ENCODE assay signal across 22 cellular contexts in the genomic region with DNA sequence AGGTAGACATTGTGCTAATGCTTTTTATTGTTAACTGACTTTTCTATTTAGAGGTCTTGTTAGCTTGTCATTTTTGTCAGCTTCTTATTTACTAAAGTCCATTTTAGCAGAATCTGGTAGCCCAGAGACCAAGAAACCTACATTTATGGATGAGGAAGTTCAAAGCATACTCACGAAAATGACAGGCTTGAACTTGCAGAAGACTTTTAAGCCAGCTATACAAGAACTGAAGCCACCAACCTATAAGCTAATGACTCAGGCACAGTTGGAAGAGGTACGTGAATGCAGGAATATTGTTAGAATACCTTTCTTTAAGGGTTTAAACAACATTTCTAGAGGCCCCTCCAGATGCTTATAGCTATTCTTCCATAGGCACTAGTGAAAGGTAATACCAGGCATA. TPM values are rescaled to one million over a fixed set of nuclear protein-coding genes. Genes with fewer than 3 reads are reported as not detected.
A peak's percentile ranks its signal among the peaks of the same experiment; 100 is the strongest.
DNase-seq lines count a peak whose midpoint lies in the region; ATAC-seq and TF ChIP-seq lines count a peak whose summit lies in the region.
"Had no signal": no experiment of that assay in that cellular context is flagged by ENCODE, and none has a peak within 500 bp of the region (broad histone marks: within the 10 kb centered on the region; RNA-seq: fewer than 3 reads in every experiment).

No MANE protein-coding gene starts in this region.

- peaks cover 46% of the 10 kb centered on the region for H3K79me2 ChIP-seq in mammary epithelial cell (ENCODE audit: insufficient read depth, low read length)

- ATAC-seq in foreskin keratinocyte (no peak), GM21381 (IDR thresholded peaks at IDR 0.05; ENCODE audit: unreplicated experiment) (no peak)
- ATAC-seq: A549 had no signal

- TF ChIP-seq POLR2A in breast epithelium (IDR thresholded peaks at IDR 0.05): no peak

- no TSS peak for BruUV-seq in mammary epithelial cell (replicated peaks; lab: Mats Ljungman, UMichigan)

- no peaks in the 10 kb centered on the region for H3K27me3 ChIP-seq in mammary epithelial cell (ENCODE audit: insufficient read depth, low read length)
- no peaks in the 10 kb centered on the region for H3K27me3 ChIP-seq in breast epithelium
- no peaks in the 10 kb centered on the region for H3K27me3 ChIP-seq in foreskin keratinocyte
- H3K27me3 ChIP-seq: BE2C; BLaER1 treated with 17β-estradiol and CSF1 and Interleukin-3, amounts not matched to agents 10 nM and 100 nM had no signal

- TF ChIP-seq CTCF in mammary epithelial cell (conservative IDR thresholded peaks at IDR 0.05 in 1 of 2, IDR thresholded peaks at IDR 0.05 in 1 of 2; ENCODE audit: extremely low read depth in 1 of 2, insufficient read depth in 1 of 2, low read depth in 1 of 2, low read length in 2 of 2): no peak
- no peak for TF ChIP-seq CTCF in breast epithelium (IDR thresholded peaks at IDR 0.05)
- no peak for TF ChIP-seq CTCF in epithelial cell of esophagus (IDR thresholded peaks at IDR 0.05; ENCODE audit: insufficient read depth, low read depth, low read length, missing control alignments)
- no peak for TF ChIP-seq CTCF in foreskin keratinocyte (conservative IDR thresholded peaks at IDR 0.05)
- no peak for TF ChIP-seq CTCF in nephron progenitor cell (IDR thresholded peaks at IDR 0.05)

- no peak overlapping the region for H3K4me3 Mint-ChIP-seq in nephron progenitor cell
- H3K4me3 Mint-ChIP-seq: CD14-positive monocyte had no signal

- WGBS in mammary epithelial cell (ENCODE audit: low coverage, missing lambda C conversion rate): 57% methylated on average over 2 of the region's 2 CpGs

- peaks cover 9% of the 10 kb centered on the region for H3K9me3 Mint-ChIP-seq in nephron progenitor cell

- H3K4me1 ChIP-seq in mammary epithelial cell (ENCODE audit: insufficient read depth, low read length) (peaks cover 15% of the 10 kb centered on the region), breast epithelium (peaks cover 0 to 15% of the 10 kb centered on the region in 2 donors), foreskin keratinocyte (peaks cover 10% of the 10 kb centered on the region)
- H3K4me1 ChIP-seq: BE2C had no signal

- CTCF ChIA-PET in mammary epithelial cell (lab: Charles Lee; ENCODE audit: low non-redundant PET): no interaction called here

- no peak overlapping the region for H3K27ac Mint-ChIP-seq in nephron progenitor cell
- H3K27ac Mint-ChIP-seq: CD14-positive monocyte; CD4-positive, alpha-beta T cell had no signal

- H3K4me3 ChIP-seq in mammary epithelial cell (replicated peaks in 1 of 3; ENCODE audit: insufficient read depth in 1 of 3, low read depth in 2 of 3, low read length in 3 of 3) (no peak overlapping the region), breast epithelium (no peak overlapping the region), epithelial cell of esophagus (ENCODE audit: low read length) (no peak overlapping the region)
- H3K4me3 ChIP-seq: A549; BLaER1 treated with 17β-estradiol and CSF1 and Interleukin-3, amounts not matched to agents 10 nM and 100 nM; GM23248 had no signal

- H2AFZ ChIP-seq in mammary epithelial cell (ENCODE audit: low read depth, low read length): no peak overlapping the region
- H2AFZ ChIP-seq: GM23248 had no signal

- H3K4me1 Mint-ChIP-seq in nephron progenitor cell: peaks cover 5% of the 10 kb centered on the region

- H3K36me3 ChIP-seq in mammary epithelial cell (ENCODE audit: insufficient read depth, low read length) (peaks cover 35% of the 10 kb centered on the region), breast epithelium (no peaks in the 10 kb centered on the region)

- in situ Hi-C loops in mammary epithelial cell (cut with MboI; ENCODE audit: low sequenced_read_pairs in 2 of 2): no loop called here

- no peak overlapping the region for H3K4me2 ChIP-seq in mammary epithelial cell (ENCODE audit: insufficient read depth, low read depth, low read length)
- H3K4me2 ChIP-seq: A549 had no signal

- DNase-seq in mammary epithelial cell (peak; percentile 5), breast epithelium (ENCODE audit: low spot score in 2 of 2) (no peak), epithelial cell of esophagus (ENCODE audit: low read depth) (peak; percentile 68), foreskin keratinocyte (peak; percentile 7 to 30), nephron progenitor cell (no peak)
- no peak for DNase-seq in stimulated activated CD4-positive, alpha-beta T cell treated with anti-CD3 and anti-CD28 coated beads, Interleukin-12 subunit alpha, Interleukin-12 subunit beta, amount 100 ng/mL, for 4 hours
- DNase-seq: 8988T; ACHN; AML-193; BE2C; CD4-positive, alpha-beta T cell; CD8-positive, alpha-beta memory T cell; DMS 273 treated with DMSO at 0.1 percent for 48 hours; DMS79 treated with DMSO at 0.1 percent for 48 hours; GF-D8; GM23248; H7; HCEC 1CT had no signal

- H3K27ac ChIP-seq in mammary epithelial cell (ENCODE audit: insufficient read depth, low read depth, low read length): no peak overlapping the region
- H3K27ac ChIP-seq in breast epithelium: no peak overlapping the region
- H3K27ac ChIP-seq in foreskin keratinocyte: no peak overlapping the region
- H3K27ac ChIP-seq: A549; BLaER1 treated with 17β-estradiol and CSF1 and Interleukin-3, amounts not matched to agents 10 nM and 100 nM; GM23248 had no signal

- no peaks in the 10 kb centered on the region for H3K9me3 ChIP-seq in mammary epithelial cell (replicated peaks; ENCODE audit: insufficient read depth, low read length)
- H3K9me3 ChIP-seq in breast epithelium: no peaks in the 10 kb centered on the region
- H3K9me3 ChIP-seq: A549, BE2C had no signal

- peaks cover 13% of the 10 kb centered on the region for H3K27me3 Mint-ChIP-seq in nephron progenitor cell (ENCODE audit: low read depth, poor library complexity)
- H3K27me3 Mint-ChIP-seq: CD4-positive, alpha-beta T cell; CD8-positive, alpha-beta memory T cell had no signal

- dilution Hi-C loops in mammary epithelial cell (cut with HindIII; ENCODE audit: low sequenced_read_pairs): no loop called here

- intact Hi-C loops in mammary epithelial cell (cut with micrococcal nuclease): no loop called here
- intact Hi-C loops in breast epithelium (cut with DNase I; ENCODE audit: low total_unique reads): no loop called here

- H3K36me3 Mint-ChIP-seq in nephron progenitor cell (ENCODE audit: low read depth): peaks cover 32% of the 10 kb centered on the region

- no peak overlapping the region for H3K9ac ChIP-seq in mammary epithelial cell (ENCODE audit: insufficient read depth, low read length)
- H3K9ac ChIP-seq: BLaER1 treated with 17β-estradiol and CSF1 and Interleukin-3, amounts not matched to agents 10 nM and 100 nM; GM23248 had no signal

- H4K20me1 ChIP-seq in mammary epithelial cell (ENCODE audit: insufficient read depth, low read length): no peaks in the 10 kb centered on the region

RNA-seq across cellular contexts. Expression of a gene that starts 3.0 kb away (rescaled TPM):
- total RNA-seq in mammary epithelial cell (10 to 100 TPM; 46.3 to 54.3 TPM), breast epithelium (10 to 100 TPM; 45.2 to 47.9 (median 46.4) TPM), foreskin keratinocyte (65.4 and 65.7 TPM in 2 replicates)
- polyA plus RNA-seq in mammary epithelial cell (46.9 TPM), foreskin keratinocyte (59.8 and 61.1 TPM in 2 replicates)
- polyA minus RNA-seq in mammary epithelial cell: 12.9 TPM

RNA-seq across cellular contexts. Expression of a gene that starts 42.7 kb away (rescaled TPM):
- total RNA-seq in mammary epithelial cell: 100 to 1,000 TPM; 108 to 132 TPM
- 86.5 TPM for polyA plus RNA-seq in mammary epithelial cell
- polyA minus RNA-seq in mammary epithelial cell: 92.9 TPM
- 100 to 1,000 TPM in 2 of 3 donors, 10 to 100 TPM in 1; 76.5 to 109 (median 109) TPM for total RNA-seq in breast epithelium
- total RNA-seq in foreskin keratinocyte: 139 and 148 TPM in 2 replicates
- polyA plus RNA-seq in foreskin keratinocyte: 62.7 and 63.9 TPM in 2 replicates

Comparison
In these comparisons a context has a peak if more than half of its experiments do, and no peak if none do; other contexts are left out.
1. DNase-seq: peak in mammary epithelial cell (single experiment), epithelial cell of esophagus (single experiment) and foreskin keratinocyte (2 of 2); none in breast epithelium (0 of 2), nephron progenitor cell (single experiment) and stimulated activated CD4-positive, alpha-beta T cell treated with anti-CD3 and anti-CD28 coated beads, Interleukin-12 subunit alpha, Interleukin-12 subunit beta, amount 100 ng/mL, for 4 hours (single experiment).